Comparison of ENCODE assay signal across 28 cellular contexts in the genomic region with DNA sequence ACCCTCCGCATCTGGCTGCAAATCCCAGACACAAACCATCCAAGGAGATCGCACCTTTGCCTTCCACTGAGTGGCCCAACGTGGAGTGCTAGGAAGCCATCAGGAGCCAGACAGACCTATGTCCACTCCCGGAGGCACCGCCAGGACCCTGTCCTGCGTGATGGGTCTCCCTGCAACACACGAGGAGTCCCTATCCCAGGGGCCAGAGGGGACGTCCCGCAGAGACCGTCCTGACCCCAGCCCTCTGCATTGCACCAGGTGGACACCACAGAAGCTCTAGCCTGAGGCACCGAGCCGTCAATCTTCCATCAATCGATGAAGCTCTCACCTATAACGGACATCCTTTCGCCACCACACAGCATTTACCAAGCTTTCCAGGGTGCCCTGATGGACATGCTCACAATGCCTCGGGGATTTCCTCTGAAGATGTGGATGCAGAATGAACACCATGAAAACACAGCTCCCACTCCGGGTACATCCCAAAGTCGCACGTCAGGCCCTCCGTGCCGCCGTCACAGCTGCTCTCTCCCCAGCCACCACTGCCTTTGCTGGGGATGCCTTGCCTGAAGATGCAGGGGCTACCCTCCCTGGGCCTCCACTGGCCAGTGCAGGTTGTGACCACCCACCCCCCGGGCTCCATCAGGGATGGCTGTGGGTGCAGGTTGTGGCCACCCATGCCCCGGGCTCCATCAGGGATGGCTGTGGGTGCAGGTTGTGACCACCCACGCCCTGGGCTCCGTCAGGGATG. TPM values are rescaled to one million over a fixed set of nuclear protein-coding genes. Genes with fewer than 3 reads are reported as not detected.
"Had no signal": no experiment of that assay in that cellular context is flagged by ENCODE, and none has a peak within 500 bp of the region (broad histone marks: within the 10 kb centered on the region; RNA-seq: fewer than 3 reads in every experiment).

No MANE protein-coding gene starts in this region.

- H3K9me3 ChIP-seq: left lung, lower lobe of right lung, right atrium auricular region, stomach, testis, thyroid gland, transverse colon, upper lobe of left lung, vagina had no signal

- H3K27ac ChIP-seq: left lung, lower lobe of right lung, parathyroid adenoma, right atrium auricular region, skin epidermis, stomach, testis, thyroid gland, transverse colon, upper lobe of left lung, vagina had no signal

- H3K9me3 Mint-ChIP-seq: nephron, neural crest cell had no signal

- H3K4me1 ChIP-seq: left lung, right atrium auricular region, testis, thyroid gland, transverse colon, vagina had no signal

- H3K4me1 Mint-ChIP-seq: nephron had no signal

- H2AFZ ChIP-seq: parathyroid adenoma had no signal

- H3K36me3 ChIP-seq: left lung, lower lobe of right lung, right atrium auricular region, thyroid gland, transverse colon, upper lobe of left lung, vagina had no signal

- H3K79me2 ChIP-seq: parathyroid adenoma had no signal

- H3K4me3 ChIP-seq: left lung, lower lobe of right lung, right atrium auricular region, skin epidermis, stomach, testis, thyroid gland, transverse colon, upper lobe of left lung, vagina had no signal

- H3K36me3 Mint-ChIP-seq: naive thymus-derived CD8-positive, alpha-beta T cell; stimulated activated naive B cell treated with anti-CD40 and anti-IgM and Interleukin-4, amounts not matched to agents 10 μg/mL and 1 μg/mL and 100 μg/mL, for 72 hours had no signal

- ATAC-seq: left colon; left lung; lower lobe of right lung; naive thymus-derived CD8-positive, alpha-beta T cell; sciatic nerve; stimulated activated naive B cell treated with anti-CD40 and anti-IgM and Interleukin-4, amounts not matched to agents 10 μg/mL and 1 μg/mL and 100 μg/mL, for 72 hours; stimulated activated naive CD8-positive, alpha-beta T cell treated with anti-CD3 and anti-CD28 coated beads, Interleukin-15, Interleukin-2, amounts not matched to agents 100 U/mL and 50 U/mL, for 24 hours had no signal

- H3K27me3 ChIP-seq: right atrium auricular region, testis, thyroid gland, transverse colon, upper lobe of left lung, vagina had no signal

- DNase-seq: hippocampal formation; left colon; left lung; lower lobe of right lung; mammary epithelial cell; mesenchymal stem cell; naive thymus-derived CD8-positive, alpha-beta T cell; nucleus accumbens; stimulated activated CD4-positive, alpha-beta T cell treated with anti-CD3 and anti-CD28 coated beads, Interleukin-12 subunit alpha, Interleukin-12 subunit beta, amount 100 ng/mL, for 4 hours; stimulated activated CD4-positive, alpha-beta T cell treated with anti-CD3 and anti-CD28 coated beads, Interleukin-15, amount 100 ng/mL, for 24 hours; stimulated activated CD4-positive, alpha-beta T cell treated with anti-CD3 and anti-CD28 coated beads, Interleukin-2, amount 100 ng/mL, for 24 hours; stimulated activated CD4-positive, alpha-beta T cell treated with anti-CD3 and anti-CD28 coated beads, Interleukin-4, amount 100 ng/mL, for 1 hour; stimulated activated naive B cell treated with anti-CD40 and anti-IgM and Interleukin-4, amounts not matched to agents 10 μg/mL and 1 μg/mL and 100 μg/mL, for 72 hours; stimulated activated naive CD8-positive, alpha-beta T cell treated with anti-CD3 and anti-CD28 coated beads, Interleukin-15, Interleukin-2, amounts not matched to agents 100 U/mL and 50 U/mL, for 24 hours; stomach; testis; thyroid gland; transverse colon had no signal

- H3K9ac ChIP-seq: parathyroid adenoma had no signal

- H3K4me3 Mint-ChIP-seq: naive thymus-derived CD8-positive, alpha-beta T cell; nephron; neural crest cell; stimulated activated naive B cell treated with anti-CD40 and anti-IgM and Interleukin-4, amounts not matched to agents 10 μg/mL and 1 μg/mL and 100 μg/mL, for 72 hours had no signal

- H3K27me3 Mint-ChIP-seq: progenitor cell of endocrine pancreas had no signal

- H3K27ac Mint-ChIP-seq: naive thymus-derived CD8-positive, alpha-beta T cell; nephron; progenitor cell of endocrine pancreas; stimulated activated naive B cell treated with anti-CD40 and anti-IgM and Interleukin-4, amounts not matched to agents 10 μg/mL and 1 μg/mL and 100 μg/mL, for 72 hours had no signal

RNA-seq across cellular contexts. Expression of gene PTPRN2, which starts 54.1 kb away (rescaled TPM):
- polyA plus RNA-seq: keratinocyte, mammary epithelial cell had no signal
